15 cellular contexts compared by ENCODE assay signal in the genomic region with DNA sequence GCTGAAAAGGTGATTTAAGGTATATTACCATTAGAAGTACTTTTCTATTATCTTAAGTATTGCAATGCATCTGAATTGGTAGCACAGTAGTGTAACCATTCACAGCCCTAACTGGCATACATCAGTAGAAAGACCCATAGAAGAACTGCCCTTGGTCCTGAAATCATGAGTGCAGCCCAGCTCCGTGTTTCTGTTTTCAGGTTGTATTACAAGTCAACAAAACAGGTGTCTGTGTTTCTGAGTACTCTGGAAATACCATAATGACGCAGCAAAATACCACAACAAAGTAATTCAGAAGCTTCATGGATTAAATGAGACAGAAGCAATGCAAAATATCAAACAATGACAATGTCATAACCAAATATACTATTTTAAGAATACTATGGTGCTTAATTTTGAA.
A peak's percentile ranks its signal among the peaks of the same experiment; 100 is the strongest.
DNase-seq lines count a peak whose midpoint lies in the region; ATAC-seq and TF ChIP-seq lines count a peak whose summit lies in the region.
"Had no signal": no experiment of that assay in that cellular context is flagged by ENCODE, and none has a peak within 500 bp of the region (broad histone marks: within the 10 kb centered on the region; RNA-seq: fewer than 3 reads in every experiment).

No MANE protein-coding gene starts in this region.

- H3K27me3 ChIP-seq in DND-41 (ENCODE audit: insufficient read depth, low read length, poor library complexity) (no peaks in the 10 kb centered on the region), esophagus muscularis mucosa (peaks cover 0 to 10% (median 0%) of the 10 kb centered on the region in 4 donors)
- H3K27me3 ChIP-seq: SJSA1 had no signal

- no peak for TF ChIP-seq EP300 in Ishikawa (IDR thresholded peaks at IDR 0.05; ENCODE audit: borderline replicate concordance)
- TF ChIP-seq EP300 in esophagus muscularis mucosa (IDR thresholded peaks at IDR 0.05), result no peak

- POLR2A ChIA-PET in WTC11 (lab: Charles Lee), result no interaction called here

- DNase-seq in DND-41 (peak; percentile 17), WTC11 (ENCODE audit: low spot score) (peak; percentile 19), iPS DF 19.7 (ENCODE audit: low read depth, low spot score) (peak; percentile 9), esophagus muscularis mucosa (ENCODE audit: extremely low spot score) (no peak), cortex of kidney (lab: John Stamatoyannopoulos, UW) (no peak), DMS153 treated with DMSO at 0.1 percent for 48 hours (lab: John Stamatoyannopoulos, UW; ENCODE audit: unreplicated experiment) (no peak), NCI-H774 (lab: John Stamatoyannopoulos, UW) (no peak)
- DNase-seq: DMS79, GF-D8, NCI-H1092, NCI-H446, NCI-H82, SW 1271 had no signal

- H3K79me2 ChIP-seq in DND-41 (ENCODE audit: insufficient read depth, low read length), result no peaks in the 10 kb centered on the region

- peaks cover 3% of the 10 kb centered on the region for H3K27me3 Mint-ChIP-seq in WTC11 (ENCODE audit: low read depth)

- CTCF ChIA-PET in WTC11 (lab: Charles Lee), result no interaction called here

- no peaks in the 10 kb centered on the region for H3K36me3 ChIP-seq in DND-41 (ENCODE audit: insufficient read depth, low read length)
- H3K36me3 ChIP-seq in esophagus muscularis mucosa, result no peaks in the 10 kb centered on the region
- H3K36me3 ChIP-seq: SJSA1 had no signal

- peaks cover 43% of the 10 kb centered on the region for H3K9me3 Mint-ChIP-seq in WTC11

- H3K27ac Mint-ChIP-seq in WTC11, result no peak overlapping the region

- no peak overlapping the region for H3K27ac ChIP-seq in DND-41 (ENCODE audit: low read length)
- no peak overlapping the region for H3K27ac ChIP-seq in esophagus muscularis mucosa (replicated peaks in 1 of 4)
- H3K27ac ChIP-seq: SJSA1 had no signal

- intact Hi-C loops in esophagus muscularis mucosa (cut with DNase I), result no loop called here

- TF ChIP-seq POLR2A in esophagus muscularis mucosa (IDR thresholded peaks at IDR 0.05; ENCODE audit: low read depth), result no peak

- no peak overlapping the region for H3K4me3 Mint-ChIP-seq in WTC11

- H3K9me3 ChIP-seq in DND-41 (ENCODE audit: insufficient read depth, low read length, severe bottlenecking) (no peaks in the 10 kb centered on the region), esophagus muscularis mucosa (no peaks in the 10 kb centered on the region)
- H3K9me3 ChIP-seq: SJSA1 had no signal

- TF ChIP-seq RAD21 in Ishikawa (IDR thresholded peaks at IDR 0.05; ENCODE audit: low read depth), result no peak

- no peaks in the 10 kb centered on the region for H3K4me1 ChIP-seq in DND-41 (ENCODE audit: insufficient read depth, low read length)
- H3K4me1 ChIP-seq in esophagus muscularis mucosa, result no peaks in the 10 kb centered on the region
- H3K4me1 ChIP-seq: SJSA1 had no signal

- H3K9ac ChIP-seq in DND-41 (ENCODE audit: low read depth, low read length), result no peak overlapping the region

- peaks cover 24% of the 10 kb centered on the region for H3K4me1 Mint-ChIP-seq in WTC11

- H2AFZ ChIP-seq in DND-41 (ENCODE audit: low read depth, low read length), result no peak overlapping the region

- no peak overlapping the region for H3K4me3 ChIP-seq in DND-41 (ENCODE audit: low read depth in 1 of 2, low read length in 2 of 2)
- H3K4me3 ChIP-seq in esophagus muscularis mucosa, result no peak overlapping the region
- H3K4me3 ChIP-seq: SJSA1 had no signal

- peaks cover 17% of the 10 kb centered on the region for H3K36me3 Mint-ChIP-seq in WTC11

- no peak overlapping the region for H3K4me2 ChIP-seq in DND-41 (ENCODE audit: insufficient read depth, low read length)

- WGBS in esophagus muscularis mucosa, result 39% methylated on average over 2 of the region's 2 CpGs

- TF ChIP-seq CTCF in DND-41 (IDR thresholded peaks at IDR 0.05; ENCODE audit: borderline replicate concordance, extremely low read depth, low read length, poor library complexity, severe bottlenecking) (no peak), WTC11 (IDR thresholded peaks at IDR 0.05) (no peak), esophagus muscularis mucosa (IDR thresholded peaks at IDR 0.05) (no peak)

- ATAC-seq in DND-41 (ENCODE audit: insufficient read depth, low read depth) (0 out of 3 replicates have a peak, but pooled peaks have one; percentile 49), WTC11 (peak; percentile 56)

- H4K20me1 ChIP-seq in DND-41 (ENCODE audit: insufficient read depth, low read length), result no peaks in the 10 kb centered on the region

TF ChIP-seq in Ishikawa, 13 proteins besides CTCF, POLR2A, EP300 and RAD21:
- TF ChIP-seq YY1 (IDR thresholded peaks at IDR 0.05; ENCODE audit: low read depth) (no peak), TCF12 (IDR thresholded peaks at IDR 0.05; ENCODE audit: low read depth) (no peak), ZBTB7A (IDR thresholded peaks at IDR 0.05; ENCODE audit: low read depth) (no peak), CREB1 (IDR thresholded peaks at IDR 0.05; ENCODE audit: low read depth) (no peak)
- TF ChIP-seq, protein P1, sequence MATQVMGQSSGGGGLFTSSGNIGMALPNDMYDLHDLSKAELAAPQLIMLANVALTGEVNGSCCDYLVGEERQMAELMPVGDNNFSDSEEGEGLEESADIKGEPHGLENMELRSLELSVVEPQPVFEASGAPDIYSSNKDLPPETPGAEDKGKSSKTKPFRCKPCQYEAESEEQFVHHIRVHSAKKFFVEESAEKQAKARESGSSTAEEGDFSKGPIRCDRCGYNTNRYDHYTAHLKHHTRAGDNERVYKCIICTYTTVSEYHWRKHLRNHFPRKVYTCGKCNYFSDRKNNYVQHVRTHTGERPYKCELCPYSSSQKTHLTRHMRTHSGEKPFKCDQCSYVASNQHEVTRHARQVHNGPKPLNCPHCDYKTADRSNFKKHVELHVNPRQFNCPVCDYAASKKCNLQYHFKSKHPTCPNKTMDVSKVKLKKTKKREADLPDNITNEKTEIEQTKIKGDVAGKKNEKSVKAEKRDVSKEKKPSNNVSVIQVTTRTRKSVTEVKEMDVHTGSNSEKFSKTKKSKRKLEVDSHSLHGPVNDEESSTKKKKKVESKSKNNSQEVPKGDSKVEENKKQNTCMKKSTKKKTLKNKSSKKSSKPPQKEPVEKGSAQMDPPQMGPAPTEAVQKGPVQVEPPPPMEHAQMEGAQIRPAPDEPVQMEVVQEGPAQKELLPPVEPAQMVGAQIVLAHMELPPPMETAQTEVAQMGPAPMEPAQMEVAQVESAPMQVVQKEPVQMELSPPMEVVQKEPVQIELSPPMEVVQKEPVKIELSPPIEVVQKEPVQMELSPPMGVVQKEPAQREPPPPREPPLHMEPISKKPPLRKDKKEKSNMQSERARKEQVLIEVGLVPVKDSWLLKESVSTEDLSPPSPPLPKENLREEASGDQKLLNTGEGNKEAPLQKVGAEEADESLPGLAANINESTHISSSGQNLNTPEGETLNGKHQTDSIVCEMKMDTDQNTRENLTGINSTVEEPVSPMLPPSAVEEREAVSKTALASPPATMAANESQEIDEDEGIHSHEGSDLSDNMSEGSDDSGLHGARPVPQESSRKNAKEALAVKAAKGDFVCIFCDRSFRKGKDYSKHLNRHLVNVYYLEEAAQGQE (IDR thresholded peaks at IDR 0.05; ENCODE audit: low read depth), result peak; percentile 76

TF ChIP-seq in WTC11, 78 proteins besides CTCF, POLR2A, EP300 and RAD21 (continues in another document):
- TF ChIP-seq ZNF263 (CRISPR knock-in tag; IDR thresholded peaks at IDR 0.05; ENCODE audit: low read depth) (no peak), ZNF532 (CRISPR knock-in tag; IDR thresholded peaks at IDR 0.05; ENCODE audit: borderline replicate concordance) (no peak), ZMAT4 (CRISPR knock-in tag; IDR thresholded peaks at IDR 0.05) (no peak), CBFB (CRISPR knock-in tag; IDR thresholded peaks at IDR 0.05; ENCODE audit: low read depth) (no peak), ELF4 (CRISPR knock-in tag; IDR thresholded peaks at IDR 0.05; ENCODE audit: low read depth) (no peak)
- TF ChIP-seq, protein P2, sequence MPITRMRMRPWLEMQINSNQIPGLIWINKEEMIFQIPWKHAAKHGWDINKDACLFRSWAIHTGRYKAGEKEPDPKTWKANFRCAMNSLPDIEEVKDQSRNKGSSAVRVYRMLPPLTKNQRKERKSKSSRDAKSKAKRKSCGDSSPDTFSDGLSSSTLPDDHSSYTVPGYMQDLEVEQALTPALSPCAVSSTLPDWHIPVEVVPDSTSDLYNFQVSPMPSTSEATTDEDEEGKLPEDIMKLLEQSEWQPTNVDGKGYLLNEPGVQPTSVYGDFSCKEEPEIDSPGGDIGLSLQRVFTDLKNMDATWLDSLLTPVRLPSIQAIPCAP (CRISPR knock-in tag; IDR thresholded peaks at IDR 0.05), result no peak

Comparison
In these comparisons a context has a peak if more than half of its experiments do, and no peak if none do; other contexts are left out.
1. DNase-seq: peak in DND-41 (single experiment), WTC11 (single experiment) and iPS DF 19.7 (single experiment); none in esophagus muscularis mucosa (single experiment), cortex of kidney (single experiment), DMS153 treated with DMSO at 0.1 percent for 48 hours (single experiment) and NCI-H774 (single experiment).